Comparison of ENCODE assay signal across 10 cellular contexts in genomic region chr12:65209655-65210043, GRCh38. TPM values are rescaled to one million over a fixed set of nuclear protein-coding genes. Genes with fewer than 3 reads are reported as not detected.
A peak's percentile ranks its signal among the peaks of the same experiment; 100 is the strongest.
DNase-seq lines count a peak whose midpoint lies in the region; ATAC-seq, FAIRE-seq and TF ChIP-seq lines count a peak whose summit lies in the region.
"Had no signal": no experiment of that assay in that cellular context is flagged by ENCODE, and none has a peak within 500 bp of the region (broad histone marks: within the 10 kb centered on the region; RNA-seq: fewer than 3 reads in every experiment).

No MANE protein-coding gene starts in this region.

- no peak overlapping the region for H2BK120ac ChIP-seq in trophoblast cell (ENCODE audit: insufficient read depth, low read length, poor library complexity)

- DNase-seq in GM18507 (ENCODE audit: extremely low spot score, insufficient read length, low read depth) = no peak
- DNase-seq in LoVo (ENCODE audit: low spot score) = peak; percentile 11
- DNase-seq in globus pallidus (ENCODE audit: low spot score) = peak; percentile 29
- no peak for DNase-seq in G401 (ENCODE audit: low spot score)
- DNase-seq in trophoblast cell = no peak
- DNase-seq in HK-2 (ENCODE audit: unreplicated experiment) = no peak
- no peak for DNase-seq in GM10266 (ENCODE audit: extremely low spot score)
- DNase-seq: activated CD4-positive, alpha-beta T cell treated with anti-CD3 and anti-CD28 coated beads for 1 hour had no signal

- H3K23ac ChIP-seq in trophoblast cell (ENCODE audit: low read length) = no peak overlapping the region

- no peak overlapping the region for H2BK5ac ChIP-seq in trophoblast cell (ENCODE audit: low read depth, low read length, poor library complexity)

- peaks cover 0 to 5% of the 10 kb centered on the region in 2 experiments for H3K36me3 ChIP-seq in trophoblast cell (ENCODE audit: control insufficient read depth in 1 of 2, insufficient read depth in 2 of 2, low read length in 2 of 2)

- no peak overlapping the region for H4K12ac ChIP-seq in trophoblast cell (ENCODE audit: low read depth, low read length)

- no peak overlapping the region for H2AK5ac ChIP-seq in trophoblast cell (ENCODE audit: low read length)

- no peak overlapping the region for H3K27ac ChIP-seq in trophoblast cell (ENCODE audit: low read depth, low read length)

- FAIRE-seq in GM18507 (lab: Jason Lieb, UNC) = peak; percentile 50

- no peak for TF ChIP-seq CTCF in GM10266 (IDR thresholded peaks at IDR 0.05; ENCODE audit: control insufficient read depth, insufficient read depth, low read depth, missing control alignments)

- no peak overlapping the region for H2AFZ ChIP-seq in trophoblast cell (ENCODE audit: insufficient read depth, low read length, poor library complexity)

- no peak overlapping the region for H4K91ac ChIP-seq in trophoblast cell (ENCODE audit: low read depth, low read length)

- no peak overlapping the region for H3K18ac ChIP-seq in trophoblast cell (ENCODE audit: low read length)

- no peaks in the 10 kb centered on the region for H3K9me3 ChIP-seq in trophoblast cell (ENCODE audit: insufficient read depth, low read depth, low read length)

- H3K79me2 ChIP-seq in trophoblast cell (ENCODE audit: control insufficient read depth, insufficient read depth, low read length, poor library complexity) = no peaks in the 10 kb centered on the region

- in situ Hi-C loops in G401 (cut with HindIII; ENCODE audit: low sequenced_read_pairs) = no loop called here

- H4K8ac ChIP-seq in trophoblast cell (ENCODE audit: low read depth, low read length) = no peak overlapping the region

- H3K4me2 ChIP-seq in trophoblast cell (ENCODE audit: low read length) = no peak overlapping the region

- ATAC-seq in GM21723 (IDR thresholded peaks at IDR 0.05; ENCODE audit: unreplicated experiment) = peak; percentile 89
- ATAC-seq: HCT116 had no signal

- H3K79me1 ChIP-seq in trophoblast cell (ENCODE audit: low read length) = no peaks in the 10 kb centered on the region

- no peak overlapping the region for H3K4ac ChIP-seq in trophoblast cell (ENCODE audit: low read depth, low read length)

- H3K4me1 ChIP-seq in trophoblast cell (ENCODE audit: control insufficient read depth in 1 of 2, insufficient read depth in 2 of 2, low read length in 2 of 2) = no peaks in the 10 kb centered on the region

- no CpG with 5 or more reads among the region's 2 CpGs for WGBS in trophoblast cell (ENCODE audit: extremely low coverage, insufficient coverage, insufficient read length)

- H3K27me3 ChIP-seq in trophoblast cell (ENCODE audit: insufficient read depth, low read length) = no peaks in the 10 kb centered on the region

- no peak overlapping the region for H3K4me3 ChIP-seq in trophoblast cell (ENCODE audit: low read depth, low read length)

- H3K14ac ChIP-seq in trophoblast cell (ENCODE audit: low read length) = no peak overlapping the region

- H2BK12ac ChIP-seq in trophoblast cell (ENCODE audit: low read length) = no peak overlapping the region

- H3K9ac ChIP-seq in trophoblast cell (ENCODE audit: low read length) = no peak overlapping the region

RNA-seq across cellular contexts. Expression of gene LEMD3, which starts 40.3 kb away (rescaled TPM):
- total RNA-seq in G401 (2014; rRNA removed; shearing (Covaris generic)) = 84.4 and 96.7 TPM in 2 replicates
- polyA plus RNA-seq in trophoblast cell (2013) = 11.3 and 11.6 TPM in 2 replicates

Comparison
In these comparisons a context has a peak if more than half of its experiments do, and no peak if none do; other contexts are left out.
1. DNase-seq: peak in LoVo (single experiment) and globus pallidus (single experiment); none in GM18507 (single experiment), G401 (single experiment), trophoblast cell (0 of 2), HK-2 (single experiment) and GM10266 (single experiment).